Comparison of ENCODE assay signal across 17 cellular contexts in the genomic region with DNA sequence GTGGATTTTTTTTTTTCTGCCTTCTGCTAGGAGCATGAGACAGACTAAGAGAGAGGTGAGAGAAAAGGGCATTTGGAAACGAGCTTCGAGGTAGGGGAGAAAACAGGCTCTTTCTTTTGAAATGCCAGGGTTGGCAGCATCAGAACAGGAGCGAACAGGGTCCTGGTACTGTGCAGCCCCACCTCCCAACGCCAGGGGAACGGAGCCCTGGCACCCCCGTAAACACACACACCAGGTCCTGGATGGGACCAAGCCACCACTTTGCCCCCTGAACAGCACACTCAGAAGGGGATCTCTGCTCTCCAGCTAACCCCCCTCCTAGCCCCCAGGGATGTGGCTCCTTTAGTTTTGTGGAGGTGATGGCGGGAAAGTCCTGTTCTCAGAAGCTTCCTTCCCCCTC.
"Had no signal": no experiment of that assay in that cellular context is flagged by ENCODE, and none has a peak within 500 bp of the region (broad histone marks: within the 10 kb centered on the region; RNA-seq: fewer than 3 reads in every experiment).

No MANE protein-coding gene starts in this region.

- H3K36me3 Mint-ChIP-seq: activated naive CD4-positive, alpha-beta T cell treated with anti-CD3 and anti-CD28 coated beads, Interleukin-2, amount 50 U/mL, for 24 hours; immature natural killer cell; stimulated activated effector memory CD8-positive, alpha-beta T cell treated with anti-CD3 and anti-CD28 coated beads, Interleukin-12 subunit alpha, Interleukin-12 subunit beta, amount 100 ng/mL, for 72 hours had no signal

- H3K27me3 ChIP-seq: foreskin keratinocyte, pancreas had no signal

- H3K4me1 Mint-ChIP-seq: activated CD4-positive, alpha-beta memory T cell treated with anti-CD3 and anti-CD28 coated beads, Interleukin-2, amount 10 ng/mL, durations not matched to agents 7 days and 5 days; activated CD4-positive, alpha-beta T cell treated with anti-CD3 and anti-CD28 coated beads for 36 hours; activated naive CD4-positive, alpha-beta T cell treated with anti-CD3 and anti-CD28 coated beads, Interleukin-2, amount 50 U/mL, for 24 hours; central memory CD8-positive, alpha-beta T cell; immature natural killer cell; stimulated activated effector memory CD8-positive, alpha-beta T cell treated with anti-CD3 and anti-CD28 coated beads, Interleukin-12 subunit alpha, Interleukin-12 subunit beta, amount 100 ng/mL, for 72 hours; T-helper 17 cell had no signal

- H3K36me3 ChIP-seq: pancreas, thoracic aorta had no signal

- FAIRE-seq: endothelial cell of umbilical vein, pancreas had no signal

- H3K9me3 ChIP-seq: mucosa of descending colon, pancreas, thoracic aorta had no signal

- H3K4me1 ChIP-seq: foreskin keratinocyte, pancreas had no signal

- H3K27ac ChIP-seq: foreskin keratinocyte, pancreas, thoracic aorta had no signal

- H3K27ac Mint-ChIP-seq: activated CD4-positive, alpha-beta memory T cell treated with anti-CD3 and anti-CD28 coated beads, Interleukin-2, amount 10 ng/mL, durations not matched to agents 7 days and 5 days; activated CD4-positive, alpha-beta T cell treated with anti-CD3 and anti-CD28 coated beads for 36 hours; activated naive CD4-positive, alpha-beta T cell treated with anti-CD3 and anti-CD28 coated beads, Interleukin-2, amount 50 U/mL, for 24 hours; immature natural killer cell; stimulated activated effector memory CD8-positive, alpha-beta T cell treated with anti-CD3 and anti-CD28 coated beads, Interleukin-12 subunit alpha, Interleukin-12 subunit beta, amount 100 ng/mL, for 72 hours; T-helper 17 cell had no signal

- H3K4me3 Mint-ChIP-seq: activated CD4-positive, alpha-beta memory T cell treated with anti-CD3 and anti-CD28 coated beads, Interleukin-2, amount 10 ng/mL, durations not matched to agents 7 days and 5 days; activated CD4-positive, alpha-beta T cell treated with anti-CD3 and anti-CD28 coated beads for 36 hours; activated naive CD4-positive, alpha-beta T cell treated with anti-CD3 and anti-CD28 coated beads, Interleukin-2, amount 50 U/mL, for 24 hours; activated T-cell treated with anti-CD3 and anti-CD28 coated beads, Interleukin-2, amount 50 U/mL, for 4 hours; central memory CD8-positive, alpha-beta T cell; immature natural killer cell; nephron; stimulated activated effector memory CD8-positive, alpha-beta T cell treated with anti-CD3 and anti-CD28 coated beads, Interleukin-12 subunit alpha, Interleukin-12 subunit beta, amount 100 ng/mL, for 72 hours; T-helper 17 cell had no signal

- H3K4me3 ChIP-seq: mucosa of descending colon, pancreas, thoracic aorta had no signal

- DNase-seq: activated CD4-positive, alpha-beta memory T cell treated with anti-CD3 and anti-CD28 coated beads, Interleukin-2, amount 10 ng/mL, durations not matched to agents 7 days and 5 days; activated CD4-positive, alpha-beta T cell treated with anti-CD3 and anti-CD28 coated beads for 36 hours; activated effector memory CD4-positive, alpha-beta T cell treated with Interleukin-2 at 50 U/mL for 16 hours; activated T-cell treated with anti-CD3 and anti-CD28 coated beads, Interleukin-2, amount 50 U/mL, for 4 hours; effector CD8-positive, alpha-beta T cell; immature natural killer cell; left colon; T-helper 17 cell had no signal

- H3K9me3 Mint-ChIP-seq: activated naive CD4-positive, alpha-beta T cell treated with anti-CD3 and anti-CD28 coated beads, Interleukin-2, amount 50 U/mL, for 24 hours; central memory CD8-positive, alpha-beta T cell; immature natural killer cell; nephron; stimulated activated effector memory CD8-positive, alpha-beta T cell treated with anti-CD3 and anti-CD28 coated beads, Interleukin-12 subunit alpha, Interleukin-12 subunit beta, amount 100 ng/mL, for 72 hours had no signal

- ATAC-seq: activated CD4-positive, alpha-beta T cell treated with anti-CD3 and anti-CD28 coated beads for 36 hours; activated T-cell treated with anti-CD3 and anti-CD28 coated beads, Interleukin-2, amount 50 U/mL, for 4 hours; foreskin keratinocyte; left colon; mucosa of descending colon; stimulated activated effector memory CD8-positive, alpha-beta T cell treated with anti-CD3 and anti-CD28 coated beads, Interleukin-12 subunit alpha, Interleukin-12 subunit beta, amount 100 ng/mL, for 72 hours; T-helper 17 cell had no signal
